In the genomic region with DNA sequence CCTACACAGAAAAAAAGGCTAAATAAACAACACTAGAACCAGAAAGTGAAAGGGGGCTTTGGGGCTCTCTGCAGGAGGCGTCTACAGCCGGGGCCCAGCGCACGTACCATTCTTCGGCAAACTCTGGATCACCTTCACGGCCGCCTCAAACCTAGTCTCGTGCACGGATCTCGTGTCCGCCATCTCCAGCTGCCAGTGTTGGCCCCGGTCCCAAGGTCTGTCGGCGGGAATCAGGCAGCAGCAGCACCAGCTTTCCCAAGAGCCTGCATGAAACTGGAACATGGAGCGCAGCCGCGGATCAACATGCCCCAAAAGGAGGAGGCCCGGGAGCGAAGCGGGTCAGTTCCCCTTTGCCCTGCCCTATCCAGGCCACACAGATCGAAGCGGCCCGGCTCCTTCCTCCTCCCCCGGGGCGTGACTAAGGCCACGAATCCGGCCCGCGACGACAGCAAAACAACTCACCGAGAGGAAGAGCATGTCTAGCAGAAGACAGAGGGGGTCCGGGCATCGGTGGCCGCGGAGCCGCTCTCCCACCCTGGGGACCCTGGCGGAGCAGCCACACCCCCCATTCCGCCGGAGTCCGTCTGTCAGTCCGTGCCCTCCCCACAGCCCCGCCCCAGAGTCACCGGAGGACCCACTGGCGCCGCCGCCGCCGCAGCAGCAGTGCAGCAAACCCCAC, we compare ENCODE assay signal across 1 cellular context.
A peak's percentile ranks its signal among the peaks of the same experiment; 100 is the strongest.
TF ChIP-seq lines count a peak whose summit lies in the region.

A gene with protein sequence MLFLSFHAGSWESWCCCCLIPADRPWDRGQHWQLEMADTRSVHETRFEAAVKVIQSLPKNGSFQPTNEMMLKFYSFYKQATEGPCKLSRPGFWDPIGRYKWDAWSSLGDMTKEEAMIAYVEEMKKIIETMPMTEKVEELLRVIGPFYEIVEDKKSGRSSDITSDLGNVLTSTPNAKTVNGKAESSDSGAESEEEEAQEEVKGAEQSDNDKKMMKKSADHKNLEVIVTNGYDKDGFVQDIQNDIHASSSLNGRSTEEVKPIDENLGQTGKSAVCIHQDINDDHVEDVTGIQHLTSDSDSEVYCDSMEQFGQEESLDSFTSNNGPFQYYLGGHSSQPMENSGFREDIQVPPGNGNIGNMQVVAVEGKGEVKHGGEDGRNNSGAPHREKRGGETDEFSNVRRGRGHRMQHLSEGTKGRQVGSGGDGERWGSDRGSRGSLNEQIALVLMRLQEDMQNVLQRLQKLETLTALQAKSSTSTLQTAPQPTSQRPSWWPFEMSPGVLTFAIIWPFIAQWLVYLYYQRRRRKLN (minus strand): TSS at position 586 of the 679 bp plus-strand sequence. CDS start 109 bp downstream, at position 477.

TF ChIP-seq in H1, 55 proteins besides CTCF, POLR2A, EP300 and RAD21:
- no peak for TF ChIP-seq RNF2 (IDR thresholded peaks at IDR 0.05; ENCODE audit: borderline replicate concordance, low read depth, low read length, missing control alignments, poor library complexity, severe bottlenecking)
- TF ChIP-seq CBX8 (IDR thresholded peaks at IDR 0.05; ENCODE audit: borderline replicate concordance, low read depth, low read length), result no peak
- peak; percentile 27 to 72; a peak in 1 of 4 replicates for TF ChIP-seq HDAC2 (IDR thresholded peaks at IDR 0.05; ENCODE audit: borderline replicate concordance in 1 of 2, low read depth in 2 of 2, low read length in 2 of 2)
- TF ChIP-seq TBP (IDR thresholded peaks at IDR 0.05; ENCODE audit: low read depth, low read length), result peak; percentile 72
- no peak for TF ChIP-seq SIRT6 (IDR thresholded peaks at IDR 0.05; ENCODE audit: low read length)
- no peak for TF ChIP-seq NANOG (IDR thresholded peaks at IDR 0.05; ENCODE audit: insufficient read depth, low read depth, low read length, poor library complexity, severe bottlenecking)
- TF ChIP-seq SP2 (IDR thresholded peaks at IDR 0.05; ENCODE audit: low read length), result no peak
- peak; percentile 14 to 59; a peak in 1 of 4 replicates for TF ChIP-seq SIN3A (conservative IDR thresholded peaks at IDR 0.05 in 1 of 2, IDR thresholded peaks at IDR 0.05 in 1 of 2; ENCODE audit: low read depth in 1 of 2, low read length in 2 of 2)
- TF ChIP-seq CHD1 (IDR thresholded peaks at IDR 0.05; ENCODE audit: low read depth, low read length), result no peak
- TF ChIP-seq RBBP5 (IDR thresholded peaks at IDR 0.05; ENCODE audit: borderline replicate concordance, low read depth, low read length), result peak; percentile 99
- TF ChIP-seq CREB1 (IDR thresholded peaks at IDR 0.05), result 0 out of 2 replicates have a peak, but pooled peaks have one; percentile 29
- no peak for TF ChIP-seq CHD2 (IDR thresholded peaks at IDR 0.05; ENCODE audit: low read length)
- peak; percentile 73 for TF ChIP-seq TAF1 (IDR thresholded peaks at IDR 0.05; ENCODE audit: low read depth, low read length)
- TF ChIP-seq, protein P1, sequence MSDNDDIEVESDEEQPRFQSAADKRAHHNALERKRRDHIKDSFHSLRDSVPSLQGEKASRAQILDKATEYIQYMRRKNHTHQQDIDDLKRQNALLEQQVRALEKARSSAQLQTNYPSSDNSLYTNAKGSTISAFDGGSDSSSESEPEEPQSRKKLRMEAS (IDR thresholded peaks at IDR 0.05), result peak; percentile 62
- peak; percentile 65 for TF ChIP-seq SAP30 (IDR thresholded peaks at IDR 0.05; ENCODE audit: insufficient read depth, insufficient replicate concordance, low read length)
- TF ChIP-seq ASH2L (IDR thresholded peaks at IDR 0.05; ENCODE audit: low read length), result peak; percentile 97
- TF ChIP-seq, protein P2, sequence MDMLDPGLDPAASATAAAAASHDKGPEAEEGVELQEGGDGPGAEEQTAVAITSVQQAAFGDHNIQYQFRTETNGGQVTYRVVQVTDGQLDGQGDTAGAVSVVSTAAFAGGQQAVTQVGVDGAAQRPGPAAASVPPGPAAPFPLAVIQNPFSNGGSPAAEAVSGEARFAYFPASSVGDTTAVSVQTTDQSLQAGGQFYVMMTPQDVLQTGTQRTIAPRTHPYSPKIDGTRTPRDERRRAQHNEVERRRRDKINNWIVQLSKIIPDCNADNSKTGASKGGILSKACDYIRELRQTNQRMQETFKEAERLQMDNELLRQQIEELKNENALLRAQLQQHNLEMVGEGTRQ (IDR thresholded peaks at IDR 0.05; ENCODE audit: low read length), result no peak
- TF ChIP-seq, protein P3, sequence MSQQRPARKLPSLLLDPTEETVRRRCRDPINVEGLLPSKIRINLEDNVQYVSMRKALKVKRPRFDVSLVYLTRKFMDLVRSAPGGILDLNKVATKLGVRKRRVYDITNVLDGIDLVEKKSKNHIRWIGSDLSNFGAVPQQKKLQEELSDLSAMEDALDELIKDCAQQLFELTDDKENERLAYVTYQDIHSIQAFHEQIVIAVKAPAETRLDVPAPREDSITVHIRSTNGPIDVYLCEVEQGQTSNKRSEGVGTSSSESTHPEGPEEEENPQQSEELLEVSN (IDR thresholded peaks at IDR 0.05), result peak; percentile 68
- TF ChIP-seq TAF7 (optimal IDR thresholded peaks at IDR 0.05; ENCODE audit: borderline replicate concordance, low read depth, low read length), result peak; percentile 31
- TF ChIP-seq RXRA (IDR thresholded peaks at IDR 0.05; ENCODE audit: insufficient read depth, low read depth, low read length), result no peak
- TF ChIP-seq YY1 (IDR thresholded peaks at IDR 0.05; ENCODE audit: low read depth, low read length), result peak; percentile 78
- TF ChIP-seq POLR2AphosphoS5 (IDR thresholded peaks at IDR 0.05; ENCODE audit: low read depth, low read length), result no peak
- TF ChIP-seq EGR1 (IDR thresholded peaks at IDR 0.05; ENCODE audit: borderline replicate concordance, low read depth, low read length), result peak; percentile 72; the same call in 1 of the 2 replicates
- TF ChIP-seq KDM4A (IDR thresholded peaks at IDR 0.05; ENCODE audit: low read depth, low read length, severe bottlenecking), result peak; percentile 71
- TF ChIP-seq PHF8 (conservative IDR thresholded peaks at IDR 0.05; ENCODE audit: low read depth, low read length), result peak; percentile 58
